8 cellular contexts compared by ENCODE assay signal in the genomic region with DNA sequence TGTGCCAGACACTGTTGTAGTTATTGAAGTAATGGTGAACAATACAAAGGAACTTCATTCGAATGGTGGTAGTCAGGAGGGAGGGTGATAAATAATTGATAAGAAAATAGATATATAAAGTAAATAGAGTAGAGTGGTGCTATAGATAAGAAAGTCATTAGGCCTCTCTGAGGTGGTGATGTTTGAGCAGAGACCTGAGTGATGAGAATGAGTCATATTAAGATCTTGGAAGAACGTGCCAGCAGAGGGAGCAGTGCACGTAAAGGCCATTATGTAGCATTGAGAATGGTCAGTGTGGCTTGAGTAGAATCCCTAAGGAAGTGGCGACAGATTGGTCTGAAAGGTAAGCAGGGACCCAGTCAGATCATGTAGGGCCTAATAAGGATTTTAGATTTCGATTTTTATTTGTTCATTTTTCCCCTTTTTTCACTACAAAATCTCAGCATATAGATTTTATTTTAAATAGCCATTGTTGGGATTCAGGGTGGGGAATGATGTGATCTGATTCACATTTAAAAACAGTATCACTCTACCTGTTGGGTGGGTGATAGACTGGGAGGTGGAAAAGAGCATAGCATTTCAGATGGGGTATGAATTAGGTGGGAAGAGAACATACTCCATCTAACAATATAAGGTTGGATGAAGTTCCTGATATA. TPM values are rescaled to one million over a fixed set of nuclear protein-coding genes. Genes with fewer than 3 reads are reported as not detected.
DNase-seq lines count a peak whose midpoint lies in the region; ATAC-seq, FAIRE-seq and TF ChIP-seq lines count a peak whose summit lies in the region.

No MANE protein-coding gene starts in this region.

- H3K79me1 ChIP-seq in H9 (ENCODE audit: insufficient read depth, low read depth, low read length, poor library complexity, severe bottlenecking), result no peaks in the 10 kb centered on the region

- H3K23ac ChIP-seq in H9 (ENCODE audit: insufficient read length, low read depth, low read length), result no peak overlapping the region

- no peak overlapping the region for H4K5ac ChIP-seq in H9 (ENCODE audit: insufficient read length, low read depth, low read length)

- peak; percentile 30 for DNase-seq in activated naive CD4-positive, alpha-beta T cell treated with anti-CD3 and anti-CD28 coated beads for 36 hours
- DNase-seq in activated naive CD4-positive, alpha-beta T cell treated with anti-CD3 and anti-CD28 coated beads, Interleukin-2, amount 50 U/mL, for 16 hours, result no peak
- peak; percentile 63 for DNase-seq in H9
- DNase-seq in NCI-H1048 (lab: John Stamatoyannopoulos, UW), result peak; percentile 1
- DNase-seq in WTC11 (ENCODE audit: low spot score), result peak; percentile 45
- peak; percentile 54 for DNase-seq in left cardiac atrium
- peak; percentile 83 for DNase-seq in small intestine
- DNase-seq in CD8-positive, alpha-beta T cell, result no peak

- H2BK20ac ChIP-seq in H9 (ENCODE audit: low read depth, low read length, poor library complexity, severe bottlenecking), result no peak overlapping the region

- no peak overlapping the region for H4K91ac ChIP-seq in H9 (ENCODE audit: insufficient read length, low read depth, low read length)

- H3K4me3 Mint-ChIP-seq in activated naive CD4-positive, alpha-beta T cell treated with anti-CD3 and anti-CD28 coated beads for 36 hours, result no peak overlapping the region
- H3K4me3 Mint-ChIP-seq in H9 (no peak overlapping the region), WTC11 (no peak overlapping the region)
- H3K4me3 Mint-ChIP-seq in CD8-positive, alpha-beta T cell, result no peak overlapping the region

- H3K79me2 ChIP-seq in H9 (ENCODE audit: insufficient read depth, low read length), result no peaks in the 10 kb centered on the region

- H3K27me3 Mint-ChIP-seq in activated naive CD4-positive, alpha-beta T cell treated with anti-CD3 and anti-CD28 coated beads for 36 hours (ENCODE audit: low read depth), result no peaks in the 10 kb centered on the region
- H3K27me3 Mint-ChIP-seq in H9 (ENCODE audit: low read depth), result no peaks in the 10 kb centered on the region
- H3K27me3 Mint-ChIP-seq in WTC11 (ENCODE audit: low read depth), result no peaks in the 10 kb centered on the region
- no peaks in the 10 kb centered on the region for H3K27me3 Mint-ChIP-seq in CD8-positive, alpha-beta T cell (ENCODE audit: low read depth)

- no peaks in the 10 kb centered on the region for H3K23me2 ChIP-seq in H9 (ENCODE audit: insufficient read length, low read depth, low read length, poor library complexity, severe bottlenecking)

- H2BK12ac ChIP-seq in H9 (ENCODE audit: insufficient read length, low read depth, low read length), result no peak overlapping the region

- no peak overlapping the region for H2AK5ac ChIP-seq in H9 (ENCODE audit: insufficient read length, low read length)

- no peak overlapping the region for H2BK5ac ChIP-seq in H9 (ENCODE audit: insufficient read length, low read length)

- no peak overlapping the region for H2AFZ ChIP-seq in H9 (ENCODE audit: low read length)

- H2BK15ac ChIP-seq in H9 (ENCODE audit: low read depth, low read length), result no peak overlapping the region

- H3K27me3 ChIP-seq in H9 (ENCODE audit: insufficient read depth, low read length), result no peaks in the 10 kb centered on the region
- H3K27me3 ChIP-seq in small intestine (ENCODE audit: control insufficient read depth in 2 of 2, insufficient read depth in 2 of 2, low read length in 2 of 2), result no peaks in the 10 kb centered on the region
- no peaks in the 10 kb centered on the region for H3K27me3 ChIP-seq in CD8-positive, alpha-beta T cell (ENCODE audit: insufficient read depth, low read length)

- no peaks in the 10 kb centered on the region for H3K9me3 ChIP-seq in H9 (ENCODE audit: control insufficient read depth, low read depth, low read length)
- H3K9me3 ChIP-seq in small intestine (ENCODE audit: control insufficient read depth, low read depth), result no peaks in the 10 kb centered on the region
- H3K9me3 ChIP-seq in CD8-positive, alpha-beta T cell (ENCODE audit: low read length), result no peaks in the 10 kb centered on the region

- H3K18ac ChIP-seq in H9 (ENCODE audit: insufficient read length, low read depth, low read length), result no peak overlapping the region

- peak; percentile 99 for ATAC-seq in WTC11
- peak; percentile 79 to 93 for ATAC-seq in left cardiac atrium
- ATAC-seq in CD8-positive, alpha-beta T cell, result no peak

- no peak overlapping the region for H3K4ac ChIP-seq in H9 (ENCODE audit: low read depth, low read length)

- CTCF ChIA-PET in activated naive CD4-positive, alpha-beta T cell treated with anti-CD3 and anti-CD28 coated beads for 36 hours (lab: Charles Lee), result interaction anchor here (0.6 kb wide), 1 partner anchor 9 kb away, joined by 3 read pairs; no protein-coding TSS in a partner anchor
- CTCF ChIA-PET in WTC11 (lab: Charles Lee), result no interaction called here
- CTCF ChIA-PET in CD8-positive, alpha-beta T cell (lab: Charles Lee), result no interaction called here

- no peak for FAIRE-seq in small intestine (lab: Jason Lieb, UNC)

- intact Hi-C loops in activated naive CD4-positive, alpha-beta T cell treated with anti-CD3 and anti-CD28 coated beads for 36 hours (cut with micrococcal nuclease), result loop anchor here (2.0 kb wide), 1 partner anchor 575 kb away; no protein-coding TSS in a partner anchor
- intact Hi-C loops in left cardiac atrium (cut with DNase I), result loop anchor here in 1 of 2 donors (10.0 kb wide), 1 partner anchor 337 kb away; a partner anchor contains a TSS
- intact Hi-C loops in CD8-positive, alpha-beta T cell (cut with DNase I, micrococcal nuclease), result no loop called here

- H3K4me1 Mint-ChIP-seq in activated naive CD4-positive, alpha-beta T cell treated with anti-CD3 and anti-CD28 coated beads for 36 hours (ENCODE audit: low read depth), result no peaks in the 10 kb centered on the region
- H3K4me1 Mint-ChIP-seq in H9 (no peaks in the 10 kb centered on the region), WTC11 (no peaks in the 10 kb centered on the region)
- no peaks in the 10 kb centered on the region for H3K4me1 Mint-ChIP-seq in CD8-positive, alpha-beta T cell (ENCODE audit: low read depth)

- POLR2A ChIA-PET in WTC11 (lab: Charles Lee), result no interaction called here
- POLR2A ChIA-PET in CD8-positive, alpha-beta T cell (lab: Charles Lee), result no interaction called here

- TF ChIP-seq CTCF in H9 (conservative IDR thresholded peaks at IDR 0.05) (peak; percentile 77), WTC11 (IDR thresholded peaks at IDR 0.05) (peak; percentile 54)
- TF ChIP-seq CTCF in CD8-positive, alpha-beta T cell (IDR thresholded peaks at IDR 0.05), result no peak

- H2BK120ac ChIP-seq in H9 (ENCODE audit: low read depth, low read length, poor library complexity, severe bottlenecking), result no peak overlapping the region

- no peak overlapping the region for H3K9ac ChIP-seq in H9 (ENCODE audit: extremely low read depth, insufficient read length, low read length)

- H3K27ac Mint-ChIP-seq in activated naive CD4-positive, alpha-beta T cell treated with anti-CD3 and anti-CD28 coated beads for 36 hours, result no peak overlapping the region
- H3K27ac Mint-ChIP-seq in H9 (no peak overlapping the region), WTC11 (no peak overlapping the region)
- no peak overlapping the region for H3K27ac Mint-ChIP-seq in CD8-positive, alpha-beta T cell

- H3K14ac ChIP-seq in H9 (ENCODE audit: insufficient read depth, low read length), result no peak overlapping the region

- WGBS in H9 (ENCODE audit: extremely low coverage, insufficient read length, low lambda C conversion rate), result 100% methylated on average over 1 of the region's 5 CpGs
- 4 to 30% (median 25%) methylated on average over 5 of the region's 5 CpGs for WGBS in small intestine, 3 donors

- no peak overlapping the region for H3K4me3 ChIP-seq in small intestine (ENCODE audit: low read depth in 1 of 2, low read length in 2 of 2)
- H3K4me3 ChIP-seq in CD8-positive, alpha-beta T cell (ENCODE audit: low read depth, low read length), result no peak overlapping the region

- no peaks in the 10 kb centered on the region for H4K20me1 ChIP-seq in H9 (ENCODE audit: control insufficient read depth, insufficient read depth, insufficient read length)

- no peaks in the 10 kb centered on the region for H3K36me3 ChIP-seq in small intestine (ENCODE audit: control insufficient read depth in 2 of 2, insufficient read depth in 2 of 2, low read length in 2 of 2)
- no peaks in the 10 kb centered on the region for H3K36me3 ChIP-seq in CD8-positive, alpha-beta T cell (ENCODE audit: insufficient read depth, low read length)

- H4K8ac ChIP-seq in H9 (replicated peaks; ENCODE audit: insufficient read length, low read depth, low read length), result no peak overlapping the region

- H3K36me3 Mint-ChIP-seq in activated naive CD4-positive, alpha-beta T cell treated with anti-CD3 and anti-CD28 coated beads for 36 hours (ENCODE audit: low read depth), result no peaks in the 10 kb centered on the region
- H3K36me3 Mint-ChIP-seq in H9 (ENCODE audit: insufficient read depth in 1 of 3, low read depth in 3 of 3) (no peaks in the 10 kb centered on the region), WTC11 (no peaks in the 10 kb centered on the region)
- peaks cover 3% of the 10 kb centered on the region for H3K36me3 Mint-ChIP-seq in CD8-positive, alpha-beta T cell

- no peaks in the 10 kb centered on the region for H3K9me3 Mint-ChIP-seq in activated naive CD4-positive, alpha-beta T cell treated with anti-CD3 and anti-CD28 coated beads for 36 hours
- H3K9me3 Mint-ChIP-seq in H9 (no peaks in the 10 kb centered on the region), WTC11 (no peaks in the 10 kb centered on the region)
- no peaks in the 10 kb centered on the region for H3K9me3 Mint-ChIP-seq in CD8-positive, alpha-beta T cell

- H3T11ph ChIP-seq in H9 (ENCODE audit: low read length), result no peak overlapping the region

- no peak overlapping the region for H3K56ac ChIP-seq in H9 (ENCODE audit: insufficient read length, low read depth, low read length)

- H3K27ac ChIP-seq in H9 (ENCODE audit: insufficient read length, low read depth, low read length) (no peak overlapping the region), small intestine (ENCODE audit: low read depth in 1 of 2, low read length in 1 of 2) (no peak overlapping the region)
- no peak overlapping the region for H3K27ac ChIP-seq in CD8-positive, alpha-beta T cell (ENCODE audit: low read depth, low read length)

- H3K4me1 ChIP-seq in H9 (ENCODE audit: insufficient read depth, low read length) (no peaks in the 10 kb centered on the region), small intestine (ENCODE audit: control insufficient read depth in 2 of 2, insufficient read depth in 1 of 2, low read depth in 1 of 2, low read length in 1 of 2) (no peaks in the 10 kb centered on the region)
- H3K4me1 ChIP-seq in CD8-positive, alpha-beta T cell (ENCODE audit: insufficient read depth, low read length), result no peaks in the 10 kb centered on the region

- no peak overlapping the region for H3K4me2 ChIP-seq in H9 (ENCODE audit: insufficient read depth, insufficient read length, low read length)

RNA-seq across cellular contexts. Expression of a gene that starts 44.7 kb away (rescaled TPM):
- total RNA-seq in activated naive CD4-positive, alpha-beta T cell treated with anti-CD3 and anti-CD28 coated beads for 36 hours, result 10 to 100 TPM; 28.2 to 29.5 TPM
- total RNA-seq in H9 (2021) (35.9 and 43.3 TPM in 2 replicates), WTC11 (2021) (47.0 to 48.9 TPM (median 47.8 TPM) in 3 replicates), left cardiac atrium (10 to 100 TPM; 25.9 to 30.4 TPM)
- 10 to 100 TPM; 35.5 to 60.4 (median 40.3) TPM for polyA plus RNA-seq in small intestine
- 10 to 100 TPM; 22.7 to 24.8 TPM for total RNA-seq in CD8-positive, alpha-beta T cell

RNA-seq across cellular contexts. Expression of a gene that starts 47.9 kb away (rescaled TPM):
- total RNA-seq in activated naive CD4-positive, alpha-beta T cell treated with anti-CD3 and anti-CD28 coated beads for 36 hours, result 1 to 10 TPM; 2.3 to 2.7 TPM
- 4.9 and 5.1 TPM in 2 replicates for total RNA-seq in H9 (2021)
- 5.7 to 6.6 TPM (median 5.8 TPM) in 3 replicates for total RNA-seq in WTC11 (2021)
- total RNA-seq in left cardiac atrium, result 1 to 10 TPM; 5.0 to 7.0 TPM
- polyA plus RNA-seq in small intestine, result 1 to 10 TPM; 4.3 to 5.4 (median 5.1) TPM
- 10 to 100 TPM; 11.4 to 12.7 TPM for total RNA-seq in CD8-positive, alpha-beta T cell

Comparison
In these comparisons a context has a peak if more than half of its experiments do, and no peak if none do; other contexts are left out.
1. DNase-seq: peak in activated naive CD4-positive, alpha-beta T cell treated with anti-CD3 and anti-CD28 coated beads for 36 hours (single experiment), H9 (single experiment), NCI-H1048 (single experiment), WTC11 (single experiment), left cardiac atrium (single experiment) and small intestine (single experiment); none in activated naive CD4-positive, alpha-beta T cell treated with anti-CD3 and anti-CD28 coated beads, Interleukin-2, amount 50 U/mL, for 16 hours (single experiment) and CD8-positive, alpha-beta T cell (0 of 7).